8 cellular contexts compared by ENCODE assay signal in genomic region chr15:21112271-21113053, GRCh38.
DNase-seq lines count a peak whose midpoint lies in the region; TF ChIP-seq lines count a peak whose summit lies in the region.
"Not testable (repeated sequence)": the region's sequence is repeated elsewhere in the genome, so short reads cannot be mapped to it uniquely, and the experiment has no call there.

No MANE protein-coding gene starts in this region.

- POLR2A ChIA-PET in activated CD4-positive, alpha-beta memory T cell treated with anti-CD3 and anti-CD28 coated beads for 36 hours (lab: Charles Lee) = not testable (repeated sequence)

- CTCF ChIA-PET in activated CD4-positive, alpha-beta memory T cell treated with anti-CD3 and anti-CD28 coated beads for 36 hours (lab: Charles Lee) = not testable (repeated sequence)

- 47% methylated on average over 2 of the region's 4 CpGs for WGBS in hepatocyte (ENCODE audit: low lambda C conversion rate, missing lambda C conversion rate)
- 4 to 42% (median 39%) methylated on average over 1 to 2 of the region's 4 CpGs for WGBS in ovary, 3 donors

- H3K36me3 Mint-ChIP-seq in activated CD4-positive, alpha-beta memory T cell treated with anti-CD3 and anti-CD28 coated beads for 36 hours; type B pancreatic cell: not testable (repeated sequence)

- not testable (repeated sequence) for H3K27ac ChIP-seq in hepatocyte, ovary

- H2AFZ ChIP-seq in hepatocyte = not testable (repeated sequence)

- TF ChIP-seq CTCF in astrocyte of the spinal cord (IDR thresholded peaks at IDR 0.05; ENCODE audit: low read depth, low read length); epithelial cell of esophagus (IDR thresholded peaks at IDR 0.05; ENCODE audit: insufficient read depth, low read depth, low read length, missing control alignments); hepatocyte (IDR thresholded peaks at IDR 0.05; ENCODE audit: poor library complexity); ovary (IDR thresholded peaks at IDR 0.05); type B pancreatic cell (conservative IDR thresholded peaks at IDR 0.05): not testable (repeated sequence)

- H3K27ac Mint-ChIP-seq in activated CD4-positive, alpha-beta memory T cell treated with anti-CD3 and anti-CD28 coated beads for 36 hours; type B pancreatic cell: not testable (repeated sequence)

- not testable (repeated sequence) for H3K4me3 ChIP-seq in astrocyte of the spinal cord (ENCODE audit: low read depth, low read length); epithelial cell of esophagus (ENCODE audit: low read length); hepatocyte; ovary

- intact Hi-C loops in activated CD4-positive, alpha-beta memory T cell treated with anti-CD3 and anti-CD28 coated beads for 36 hours (cut with micrococcal nuclease); ovary (cut with DNase I): not testable (repeated sequence)

- H4K20me1 ChIP-seq in hepatocyte (ENCODE audit: insufficient read depth, poor library complexity, severe bottlenecking) = not testable (repeated sequence)

- not testable (repeated sequence) for H3K4me1 Mint-ChIP-seq in activated CD4-positive, alpha-beta memory T cell treated with anti-CD3 and anti-CD28 coated beads for 36 hours (ENCODE audit: low read depth); type B pancreatic cell (ENCODE audit: unreplicated experiment)

- not testable (repeated sequence) for TF ChIP-seq POLR2A in ovary (IDR thresholded peaks at IDR 0.05)

- not testable (repeated sequence) for H3K9me2 ChIP-seq in hepatocyte (replicated peaks; ENCODE audit: insufficient read depth)

- H3K4me2 ChIP-seq in hepatocyte = not testable (repeated sequence)

- H3K27me3 Mint-ChIP-seq in activated CD4-positive, alpha-beta memory T cell treated with anti-CD3 and anti-CD28 coated beads for 36 hours; type B pancreatic cell: not testable (repeated sequence)

- H3K4me1 ChIP-seq in hepatocyte (ENCODE audit: insufficient read depth); ovary (ENCODE audit: insufficient read depth): not testable (repeated sequence)

- H3K36me3 ChIP-seq in hepatocyte (replicated peaks; ENCODE audit: insufficient read depth, low read depth); ovary: not testable (repeated sequence)

- not testable (repeated sequence) for H3K9me3 Mint-ChIP-seq in activated CD4-positive, alpha-beta memory T cell treated with anti-CD3 and anti-CD28 coated beads for 36 hours; type B pancreatic cell

- not testable (repeated sequence) for TF ChIP-seq EP300 in ovary (IDR thresholded peaks at IDR 0.05)

- not testable (repeated sequence) for H3K9me3 ChIP-seq in hepatocyte (ENCODE audit: low read depth); ovary

- in situ Hi-C loops in astrocyte of the spinal cord (cut with HindIII; ENCODE audit: low sequenced_read_pairs) = not testable (repeated sequence)

- H3K79me2 ChIP-seq in hepatocyte = not testable (repeated sequence)

- H3K27me3 ChIP-seq in hepatocyte, ovary: not testable (repeated sequence)

- DNase-seq in Ammon's horn (ENCODE audit: low spot score) (peak; percentile 1), astrocyte of the spinal cord (ENCODE audit: low read depth, low spot score) (peak; percentile 0), epithelial cell of esophagus (ENCODE audit: low read depth) (peak; percentile 0), hepatocyte (ENCODE audit: low spot score) (peak; percentile 5), mesenteric fat pad (ENCODE audit: low spot score) (peak; percentile 89), ovary (peak in 4 of 5 donors; percentile 8 to 28 (median 16)), type B pancreatic cell (ENCODE audit: extremely low spot score, unreplicated experiment) (peak; percentile 72)
- DNase-seq in activated CD4-positive, alpha-beta memory T cell treated with anti-CD3 and anti-CD28 coated beads for 36 hours = peak; percentile 8

- H3K4me3 Mint-ChIP-seq in activated CD4-positive, alpha-beta memory T cell treated with anti-CD3 and anti-CD28 coated beads for 36 hours; type B pancreatic cell: not testable (repeated sequence)

Comparison
In these comparisons a context has a peak if more than half of its experiments do, and no peak if none do; other contexts are left out.
1. DNase-seq: peak in every context shown above with its lines; median percentile 89 in mesenteric fat pad; 72 in type B pancreatic cell; 16 in ovary; 8 in activated CD4-positive, alpha-beta memory T cell treated with anti-CD3 and anti-CD28 coated beads for 36 hours; 5 in hepatocyte; 1 in Ammon's horn; 0 in astrocyte of the spinal cord; 0 in epithelial cell of esophagus.